Comparison of ENCODE assay signal across 1 cellular context in the genomic region with DNA sequence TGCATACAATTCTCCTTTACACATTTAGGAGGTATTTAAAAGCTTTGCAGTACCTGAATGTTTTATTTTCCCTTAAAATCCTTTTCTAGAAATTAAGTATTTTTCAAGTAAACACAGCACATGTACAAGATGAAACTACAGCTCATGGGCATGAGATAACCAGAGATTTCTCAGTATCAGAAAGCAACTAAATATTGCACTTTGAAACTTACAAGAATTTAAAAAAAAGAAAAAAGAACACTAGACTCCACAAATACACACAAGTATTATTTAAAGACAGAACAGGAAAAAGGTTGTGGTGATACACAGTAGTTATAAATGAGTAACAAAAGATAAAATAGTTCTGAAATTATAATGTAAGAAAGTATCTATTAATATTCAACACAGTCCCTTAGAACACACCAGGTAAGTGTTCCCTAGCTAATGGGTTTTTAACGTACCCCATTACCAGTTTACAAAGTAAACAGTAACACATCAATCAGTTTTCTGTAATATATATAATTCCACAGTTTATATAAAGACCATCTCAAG.
TF ChIP-seq lines count a peak whose summit lies in the region.

No MANE protein-coding gene starts in this region.

TF ChIP-seq in GM12878, 131 proteins besides CTCF, POLR2A, EP300 and RAD21:
- 0 out of 2 replicates have a peak, but pooled peaks have one; percentile 26 for TF ChIP-seq NFIC (IDR thresholded peaks at IDR 0.05; ENCODE audit: low read depth, low read length)
- TF ChIP-seq SPI1 (IDR thresholded peaks at IDR 0.05; ENCODE audit: borderline replicate concordance, insufficient read depth, low read depth, low read length) = no peak
- TF ChIP-seq BRCA1 (IDR thresholded peaks at IDR 0.05; ENCODE audit: low read depth, low read length) = no peak
- TF ChIP-seq, protein P1, sequence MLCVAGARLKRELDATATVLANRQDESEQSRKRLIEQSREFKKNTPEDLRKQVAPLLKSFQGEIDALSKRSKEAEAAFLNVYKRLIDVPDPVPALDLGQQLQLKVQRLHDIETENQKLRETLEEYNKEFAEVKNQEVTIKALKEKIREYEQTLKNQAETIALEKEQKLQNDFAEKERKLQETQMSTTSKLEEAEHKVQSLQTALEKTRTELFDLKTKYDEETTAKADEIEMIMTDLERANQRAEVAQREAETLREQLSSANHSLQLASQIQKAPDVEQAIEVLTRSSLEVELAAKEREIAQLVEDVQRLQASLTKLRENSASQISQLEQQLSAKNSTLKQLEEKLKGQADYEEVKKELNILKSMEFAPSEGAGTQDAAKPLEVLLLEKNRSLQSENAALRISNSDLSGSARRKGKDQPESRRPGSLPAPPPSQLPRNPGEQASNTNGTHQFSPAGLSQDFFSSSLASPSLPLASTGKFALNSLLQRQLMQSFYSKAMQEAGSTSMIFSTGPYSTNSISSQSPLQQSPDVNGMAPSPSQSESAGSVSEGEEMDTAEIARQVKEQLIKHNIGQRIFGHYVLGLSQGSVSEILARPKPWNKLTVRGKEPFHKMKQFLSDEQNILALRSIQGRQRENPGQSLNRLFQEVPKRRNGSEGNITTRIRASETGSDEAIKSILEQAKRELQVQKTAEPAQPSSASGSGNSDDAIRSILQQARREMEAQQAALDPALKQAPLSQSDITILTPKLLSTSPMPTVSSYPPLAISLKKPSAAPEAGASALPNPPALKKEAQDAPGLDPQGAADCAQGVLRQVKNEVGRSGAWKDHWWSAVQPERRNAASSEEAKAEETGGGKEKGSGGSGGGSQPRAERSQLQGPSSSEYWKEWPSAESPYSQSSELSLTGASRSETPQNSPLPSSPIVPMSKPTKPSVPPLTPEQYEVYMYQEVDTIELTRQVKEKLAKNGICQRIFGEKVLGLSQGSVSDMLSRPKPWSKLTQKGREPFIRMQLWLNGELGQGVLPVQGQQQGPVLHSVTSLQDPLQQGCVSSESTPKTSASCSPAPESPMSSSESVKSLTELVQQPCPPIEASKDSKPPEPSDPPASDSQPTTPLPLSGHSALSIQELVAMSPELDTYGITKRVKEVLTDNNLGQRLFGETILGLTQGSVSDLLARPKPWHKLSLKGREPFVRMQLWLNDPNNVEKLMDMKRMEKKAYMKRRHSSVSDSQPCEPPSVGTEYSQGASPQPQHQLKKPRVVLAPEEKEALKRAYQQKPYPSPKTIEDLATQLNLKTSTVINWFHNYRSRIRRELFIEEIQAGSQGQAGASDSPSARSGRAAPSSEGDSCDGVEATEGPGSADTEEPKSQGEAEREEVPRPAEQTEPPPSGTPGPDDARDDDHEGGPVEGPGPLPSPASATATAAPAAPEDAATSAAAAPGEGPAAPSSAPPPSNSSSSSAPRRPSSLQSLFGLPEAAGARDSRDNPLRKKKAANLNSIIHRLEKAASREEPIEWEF (IDR thresholded peaks at IDR 0.05; ENCODE audit: insufficient replicate concordance, low read depth, low read length) = no peak
- no peak for TF ChIP-seq BMI1 (IDR thresholded peaks at IDR 0.05; ENCODE audit: borderline replicate concordance)
- TF ChIP-seq EGR1 (IDR thresholded peaks at IDR 0.05; ENCODE audit: borderline replicate concordance in 1 of 2, low read depth in 2 of 2, low read length in 2 of 2) = no peak
- peak; percentile 28; the same call in 1 of the 2 replicates for TF ChIP-seq RUNX3 (IDR thresholded peaks at IDR 0.05; ENCODE audit: low read length)
- TF ChIP-seq TCF7 (IDR thresholded peaks at IDR 0.05; ENCODE audit: borderline replicate concordance) = no peak
- TF ChIP-seq, protein P2, sequence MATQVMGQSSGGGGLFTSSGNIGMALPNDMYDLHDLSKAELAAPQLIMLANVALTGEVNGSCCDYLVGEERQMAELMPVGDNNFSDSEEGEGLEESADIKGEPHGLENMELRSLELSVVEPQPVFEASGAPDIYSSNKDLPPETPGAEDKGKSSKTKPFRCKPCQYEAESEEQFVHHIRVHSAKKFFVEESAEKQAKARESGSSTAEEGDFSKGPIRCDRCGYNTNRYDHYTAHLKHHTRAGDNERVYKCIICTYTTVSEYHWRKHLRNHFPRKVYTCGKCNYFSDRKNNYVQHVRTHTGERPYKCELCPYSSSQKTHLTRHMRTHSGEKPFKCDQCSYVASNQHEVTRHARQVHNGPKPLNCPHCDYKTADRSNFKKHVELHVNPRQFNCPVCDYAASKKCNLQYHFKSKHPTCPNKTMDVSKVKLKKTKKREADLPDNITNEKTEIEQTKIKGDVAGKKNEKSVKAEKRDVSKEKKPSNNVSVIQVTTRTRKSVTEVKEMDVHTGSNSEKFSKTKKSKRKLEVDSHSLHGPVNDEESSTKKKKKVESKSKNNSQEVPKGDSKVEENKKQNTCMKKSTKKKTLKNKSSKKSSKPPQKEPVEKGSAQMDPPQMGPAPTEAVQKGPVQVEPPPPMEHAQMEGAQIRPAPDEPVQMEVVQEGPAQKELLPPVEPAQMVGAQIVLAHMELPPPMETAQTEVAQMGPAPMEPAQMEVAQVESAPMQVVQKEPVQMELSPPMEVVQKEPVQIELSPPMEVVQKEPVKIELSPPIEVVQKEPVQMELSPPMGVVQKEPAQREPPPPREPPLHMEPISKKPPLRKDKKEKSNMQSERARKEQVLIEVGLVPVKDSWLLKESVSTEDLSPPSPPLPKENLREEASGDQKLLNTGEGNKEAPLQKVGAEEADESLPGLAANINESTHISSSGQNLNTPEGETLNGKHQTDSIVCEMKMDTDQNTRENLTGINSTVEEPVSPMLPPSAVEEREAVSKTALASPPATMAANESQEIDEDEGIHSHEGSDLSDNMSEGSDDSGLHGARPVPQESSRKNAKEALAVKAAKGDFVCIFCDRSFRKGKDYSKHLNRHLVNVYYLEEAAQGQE (IDR thresholded peaks at IDR 0.05; ENCODE audit: low read depth, low read length) = no peak
- no peak for TF ChIP-seq IKZF2 (IDR thresholded peaks at IDR 0.05)
- TF ChIP-seq MEF2A (IDR thresholded peaks at IDR 0.05; ENCODE audit: insufficient read depth, low read depth, low read length) = 0 out of 2 replicates have a peak, but pooled peaks have one; percentile 5
TF ChIP-seq in GM12878: peak in this region for 3.
